ENCODE assay signal across 12 cellular contexts in the genomic region with DNA sequence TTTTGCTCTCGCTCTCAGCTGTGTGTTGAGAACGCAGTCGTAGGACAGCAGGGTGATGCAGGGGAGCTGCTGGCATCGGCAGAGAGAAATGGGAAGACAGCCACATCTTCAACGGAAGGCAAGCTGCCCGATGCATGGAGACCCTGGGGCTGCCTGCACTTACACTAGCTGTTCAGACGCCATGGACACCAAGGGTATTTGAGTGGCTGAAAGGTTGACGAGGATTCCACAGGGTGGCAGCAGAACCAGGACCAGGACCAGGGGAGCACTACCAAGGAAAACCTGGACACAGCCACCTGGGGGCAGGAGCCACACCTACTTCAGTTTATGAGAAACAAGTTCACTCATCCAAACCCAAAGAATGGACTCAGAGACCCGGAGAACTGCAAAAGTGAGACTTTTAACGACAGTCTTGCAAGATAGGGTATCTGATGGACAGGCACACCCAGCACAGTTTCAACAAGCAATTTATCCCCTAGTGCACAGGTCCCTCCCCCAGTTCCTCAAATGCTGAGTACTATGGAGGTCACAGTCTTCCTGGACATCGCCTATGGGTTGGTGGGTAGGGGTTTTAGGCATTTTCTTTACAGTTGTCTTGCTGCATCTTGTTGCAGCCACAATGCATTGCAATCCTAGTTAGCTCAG. TPM values are rescaled to one million over a fixed set of nuclear protein-coding genes. Genes with fewer than 3 reads are reported as not detected.
A peak's percentile ranks its signal among the peaks of the same experiment; 100 is the strongest.
DNase-seq lines count a peak whose midpoint lies in the region; ATAC-seq and TF ChIP-seq lines count a peak whose summit lies in the region.
"Had no signal": no experiment of that assay in that cellular context is flagged by ENCODE, and none has a peak within 500 bp of the region (broad histone marks: within the 10 kb centered on the region; RNA-seq: fewer than 3 reads in every experiment).

No MANE protein-coding gene starts in this region.

- no peak overlapping the region for H3K4me3 Mint-ChIP-seq in nephron progenitor cell

- no peaks in the 10 kb centered on the region for H3K27me3 ChIP-seq in breast epithelium
- no peaks in the 10 kb centered on the region for H3K27me3 ChIP-seq in MM.1S (replicated peaks; ENCODE audit: insufficient read depth, low read length)
- H3K27me3 ChIP-seq: MG63 had no signal

- TF ChIP-seq CTCF in breast epithelium (IDR thresholded peaks at IDR 0.05): peak in 2 of 3 donors; percentile 37 to 47
- no peak for TF ChIP-seq CTCF in nephron progenitor cell (IDR thresholded peaks at IDR 0.05)
- TF ChIP-seq CTCF in MM.1S (IDR thresholded peaks at IDR 0.05; ENCODE audit: low read length): no peak

- no peaks in the 10 kb centered on the region for H3K9me2 ChIP-seq in MM.1S (replicated peaks; ENCODE audit: insufficient read depth, low read length)

- TF ChIP-seq POLR2A in breast epithelium (IDR thresholded peaks at IDR 0.05): no peak

- ATAC-seq in HG03175 (IDR thresholded peaks at IDR 0.05; ENCODE audit: unreplicated experiment): no peak

- H3K9me3 Mint-ChIP-seq in nephron progenitor cell: no peaks in the 10 kb centered on the region

- intact Hi-C loops in breast epithelium (cut with DNase I; ENCODE audit: low total_unique reads): no loop called here

- no peaks in the 10 kb centered on the region for H3K79me2 ChIP-seq in MM.1S (ENCODE audit: low read length)

- H3K4me2 ChIP-seq in MM.1S (ENCODE audit: low read depth, low read length): no peak overlapping the region

- no peaks in the 10 kb centered on the region for H4K20me1 ChIP-seq in MM.1S (ENCODE audit: insufficient read depth, low read length)

- H3K27ac ChIP-seq in breast epithelium (no peak overlapping the region), MM.1S (ENCODE audit: low read length) (no peak overlapping the region)

- no peaks in the 10 kb centered on the region for H3K9me3 ChIP-seq in breast epithelium
- no peaks in the 10 kb centered on the region for H3K9me3 ChIP-seq in MM.1S (replicated peaks; ENCODE audit: insufficient read depth, low read length)
- H3K9me3 ChIP-seq: MG63 had no signal

- H3K27me3 Mint-ChIP-seq in nephron progenitor cell (ENCODE audit: low read depth, poor library complexity): peaks cover 28% of the 10 kb centered on the region

- H3K4me1 ChIP-seq in breast epithelium: no peaks in the 10 kb centered on the region
- no peaks in the 10 kb centered on the region for H3K4me1 ChIP-seq in MM.1S (ENCODE audit: low read length)

- H3K9ac ChIP-seq in MM.1S (ENCODE audit: low read length): no peak overlapping the region

- H3F3A ChIP-seq in MM.1S (ENCODE audit: insufficient read depth, low read length): no peaks in the 10 kb centered on the region

- H2AFZ ChIP-seq in MM.1S (ENCODE audit: low read length): no peak overlapping the region

- peak overlapping the region; percentile 59 for H3K27ac Mint-ChIP-seq in nephron progenitor cell

- no peaks in the 10 kb centered on the region for H3K4me1 Mint-ChIP-seq in nephron progenitor cell

- H3K36me3 Mint-ChIP-seq in nephron progenitor cell (ENCODE audit: low read depth): no peaks in the 10 kb centered on the region

- peak; percentile 45 for DNase-seq in NCI-H82 (lab: John Stamatoyannopoulos, UW)
- DNase-seq in NCI-H82 treated with DMSO at 0.1 percent for 48 hours (lab: John Stamatoyannopoulos, UW; ENCODE audit: unreplicated experiment): no peak
- DNase-seq in NCI-H345 (lab: John Stamatoyannopoulos, UW): peak; percentile 61
- DNase-seq in breast epithelium (ENCODE audit: low spot score in 2 of 2): no peak
- DNase-seq in nephron progenitor cell: no peak
- no peak for DNase-seq in AG20443 (ENCODE audit: low spot score)
- no peak for DNase-seq in MM.1S
- DNase-seq: MG63, trophoblast cell had no signal

- H3K36me3 ChIP-seq in breast epithelium (no peaks in the 10 kb centered on the region), MM.1S (replicated peaks; ENCODE audit: insufficient read depth, low read length) (no peaks in the 10 kb centered on the region)
- H3K36me3 ChIP-seq: MG63 had no signal

- no peak overlapping the region for H3K4me3 ChIP-seq in breast epithelium
- no peak overlapping the region for H3K4me3 ChIP-seq in MM.1S (ENCODE audit: low read length)
- H3K4me3 ChIP-seq: MG63 had no signal

RNA-seq across cellular contexts. Expression of gene ENTPD6, which starts 56.3 kb away (rescaled TPM):
- total RNA-seq in breast epithelium: 10 to 100 TPM; 45.8 to 77.6 (median 71.1) TPM

RNA-seq across cellular contexts. Expression of gene VSX1, which starts 57.2 kb away (rescaled TPM):
- under 1 TPM in 1 of 3 donors, not detected in 2; 0.44 TPM for total RNA-seq in breast epithelium
- total RNA-seq: glomerular endothelial cell, renal cortical epithelial cell had no signal

Comparison
In these comparisons a context has a peak if more than half of its experiments do, and no peak if none do; other contexts are left out.
1. DNase-seq: peak in NCI-H82 (single experiment) and NCI-H345 (single experiment); none in NCI-H82 treated with DMSO at 0.1 percent for 48 hours (single experiment), breast epithelium (0 of 2), nephron progenitor cell (single experiment), AG20443 (single experiment) and MM.1S (single experiment).
2. CTCF ChIP-seq: peak in breast epithelium (2 of 3); none in nephron progenitor cell (single experiment) and MM.1S (single experiment).